ENCODE assay signal across 24 cellular contexts in the genomic region with DNA sequence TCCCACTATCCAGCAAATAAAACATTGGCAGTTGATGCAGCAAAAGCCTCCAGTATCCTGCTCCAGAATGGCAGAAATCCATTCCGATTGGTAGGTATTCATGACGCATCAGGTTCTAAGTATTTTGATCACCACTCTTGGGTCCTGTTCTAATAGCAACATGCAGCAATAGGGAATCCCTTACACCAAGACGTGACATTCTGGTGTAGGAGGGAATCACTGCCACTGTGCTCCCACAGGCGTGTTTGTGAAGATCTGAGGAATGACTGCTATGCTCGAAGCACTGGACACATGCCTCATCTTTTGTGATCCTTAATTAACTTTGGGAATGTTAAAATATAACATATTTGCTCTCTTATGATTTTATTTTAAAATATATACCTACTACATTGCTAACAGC.
"Had no signal": no experiment of that assay in that cellular context is flagged by ENCODE, and none has a peak within 500 bp of the region (broad histone marks: within the 10 kb centered on the region; RNA-seq: fewer than 3 reads in every experiment).

No MANE protein-coding gene starts in this region.

- H3K4me3 ChIP-seq: mucosa of descending colon, smooth muscle cell, testis, uterus had no signal

- H3K4me1 ChIP-seq: testis, uterus had no signal

- H3K27me3 ChIP-seq: testis, uterus had no signal

- H3K9me3 ChIP-seq: mucosa of descending colon, testis, uterus had no signal

- DNase-seq: activated CD4-positive, alpha-beta T cell treated with anti-CD3 and anti-CD28 coated beads for 4 hours; activated CD4-positive, alpha-beta T cell treated with anti-CD3 and anti-CD28 coated beads, Interleukin-2, amount 50 U/mL, for 48 hours; activated CD4-positive, CD25-positive, alpha-beta regulatory T cell; activated CD8-positive, alpha-beta memory T cell treated with anti-CD3 and anti-CD28 coated beads, Interleukin-2, amount 50 U/mL, for 48 hours; activated naive CD4-positive, alpha-beta T cell treated with Interleukin-2 at 50 U/mL for 16 hours; activated naive CD8-positive, alpha-beta T cell treated with anti-CD3 and anti-CD28 coated beads, Interleukin-2, amount 10 ng/mL, durations not matched to agents 7 days and 5 days; activated T-cell treated with anti-CD3 and anti-CD28 coated beads, Interleukin-2, amount 50 U/mL, for 4 hours; amniotic stem cell; cortex of kidney; endodermal cell; glutamatergic neuron; hippocampal formation; mucosa of descending colon; naive thymus-derived CD4-positive, alpha-beta T cell; occipital lobe; stimulated activated CD4-positive, alpha-beta T cell treated with anti-CD3 and anti-CD28 coated beads, Interleukin-15, amount 100 ng/mL, for 24 hours; stimulated activated CD8-positive, alpha-beta memory T cell treated with anti-CD3 and anti-CD28 coated beads, Interleukin-4, amount 100 ng/mL, for 48 hours; stimulated activated naive CD4-positive, alpha-beta T cell; T-helper 17 cell; testis; trophoblast cell; uterus had no signal

- H3K36me3 ChIP-seq: uterus had no signal

- ATAC-seq: activated T-cell treated with anti-CD3 and anti-CD28 coated beads, Interleukin-2, amount 50 U/mL, for 4 hours; mucosa of descending colon; naive thymus-derived CD4-positive, alpha-beta T cell; sciatic nerve; T-helper 17 cell had no signal

- H3K27ac ChIP-seq: testis, uterus had no signal
